Comparison of ENCODE assay signal across 1 cellular context in the genomic region with DNA sequence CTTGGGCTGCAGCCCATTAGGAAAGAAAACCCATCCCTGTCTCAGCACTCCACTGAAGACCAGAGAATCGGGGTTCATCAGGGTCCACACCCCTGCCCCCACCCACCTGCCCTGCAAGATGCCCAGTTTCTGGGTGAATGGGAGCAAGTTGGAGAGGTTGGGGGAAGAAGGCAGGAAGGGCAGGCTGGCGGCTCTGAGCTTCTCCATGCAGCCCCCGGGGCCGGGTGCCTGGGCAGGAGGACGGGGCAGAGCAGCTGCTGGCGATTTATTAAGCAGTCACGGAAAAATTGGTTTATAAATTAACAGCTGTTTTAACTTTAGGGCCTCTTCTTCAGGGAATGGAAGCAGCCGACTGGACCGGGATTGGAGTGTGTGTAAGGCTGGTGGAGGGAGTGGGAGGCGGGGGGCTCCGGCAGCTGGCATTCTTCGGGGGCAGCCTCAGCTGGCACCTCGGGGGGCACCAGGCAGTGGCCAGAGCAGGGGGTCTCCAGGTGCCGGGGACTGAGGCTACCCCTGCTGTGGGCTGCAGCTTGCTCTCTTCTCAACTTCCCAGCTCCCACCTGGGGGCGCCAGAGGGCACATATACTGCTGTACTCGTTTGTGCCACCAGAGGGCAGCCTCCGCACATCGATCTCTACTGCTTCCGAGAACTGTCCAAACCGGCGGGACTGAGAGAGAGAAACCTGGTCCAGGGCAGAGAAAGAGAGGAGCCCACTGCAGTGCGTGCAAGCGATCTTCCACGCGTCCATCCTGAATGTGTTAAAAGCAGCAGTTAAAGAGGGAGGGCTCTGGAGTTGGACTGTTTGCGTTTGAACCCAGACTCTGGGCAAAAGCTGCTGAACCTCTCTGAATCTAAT.
A peak's percentile ranks its signal among the peaks of the same experiment; 100 is the strongest.
TF ChIP-seq lines count a peak whose summit lies in the region.

No MANE protein-coding gene starts in this region.

TF ChIP-seq in HepG2, 621 proteins besides CTCF, POLR2A, EP300 and RAD21 (continued from another document and continues in another):
- TF ChIP-seq SRF (IDR thresholded peaks at IDR 0.05; ENCODE audit: low read depth, low read length) (no peak), NFE2L2 (IDR thresholded peaks at IDR 0.05; ENCODE audit: low read length) (peak; percentile 10; the same call in 1 of the 2 replicates), LRRFIP1 (CRISPR knock-in tag; conservative IDR thresholded peaks at IDR 0.05) (peak; percentile 72; the same call in 1 of the 2 replicates), SMAD3 (CRISPR knock-in tag; IDR thresholded peaks at IDR 0.05) (peak; percentile 76; the same call in 1 of the 2 replicates), ZNF713 (CRISPR knock-in tag; IDR thresholded peaks at IDR 0.05) (0 out of 2 replicates have a peak, but pooled peaks have one; percentile 49), ZNF768 (CRISPR knock-in tag; IDR thresholded peaks at IDR 0.05) (peak; percentile 56; the same call in 1 of the 2 replicates), ZNF138 (CRISPR knock-in tag; IDR thresholded peaks at IDR 0.05; ENCODE audit: low read depth) (no peak), BRF2 (CRISPR knock-in tag; IDR thresholded peaks at IDR 0.05) (no peak), ZFP36L2 (CRISPR knock-in tag; IDR thresholded peaks at IDR 0.05) (peak; percentile 92), SP1 (IDR thresholded peaks at IDR 0.05) (no peak), SP1 (CRISPR knock-in tag; IDR thresholded peaks at IDR 0.05) (peak; percentile 69), ERF (CRISPR knock-in tag; IDR thresholded peaks at IDR 0.05) (peak; percentile 92), ZNF7 (CRISPR knock-in tag; IDR thresholded peaks at IDR 0.05) (0 out of 2 replicates have a peak, but pooled peaks have one; percentile 10), ZMYM4 (CRISPR knock-in tag; IDR thresholded peaks at IDR 0.05) (peak; percentile 61), KLF11 (CRISPR knock-in tag; IDR thresholded peaks at IDR 0.05) (peak; percentile 75; the same call in 1 of the 2 replicates), DZIP1 (CRISPR knock-in tag; IDR thresholded peaks at IDR 0.05) (no peak), ISL2 (CRISPR knock-in tag; IDR thresholded peaks at IDR 0.05) (peak; percentile 62; the same call in 1 of the 2 replicates), ZNF441 (CRISPR knock-in tag; IDR thresholded peaks at IDR 0.05; ENCODE audit: borderline replicate concordance) (no peak), YEATS4 (CRISPR knock-in tag; IDR thresholded peaks at IDR 0.05; ENCODE audit: borderline replicate concordance) (peak; percentile 43; the same call in 1 of the 2 replicates), TGIF2 (CRISPR knock-in tag; IDR thresholded peaks at IDR 0.05) (peak; percentile 74), TSC22D2 (CRISPR knock-in tag; IDR thresholded peaks at IDR 0.05; ENCODE audit: borderline replicate concordance) (peak; percentile 56; the same call in 1 of the 2 replicates), SMAD1 (CRISPR knock-in tag; IDR thresholded peaks at IDR 0.05; ENCODE audit: borderline replicate concordance, low read depth) (no peak), RXRA (CRISPR knock-in tag; IDR thresholded peaks at IDR 0.05) (peak; percentile 71; the same call in 1 of the 2 replicates), ZNF674 (CRISPR knock-in tag; IDR thresholded peaks at IDR 0.05; ENCODE audit: low read depth) (no peak), MBD4 (IDR thresholded peaks at IDR 0.05; ENCODE audit: borderline replicate concordance, low read length) (no peak), ZFP90 (CRISPR knock-in tag; IDR thresholded peaks at IDR 0.05; ENCODE audit: borderline replicate concordance) (peak; percentile 63; the same call in 1 of the 2 replicates), ZFX (CRISPR knock-in tag; IDR thresholded peaks at IDR 0.05; ENCODE audit: low read depth) (peak; percentile 53), ZZZ3 (CRISPR knock-in tag; IDR thresholded peaks at IDR 0.05; ENCODE audit: borderline replicate concordance) (no peak), PCBP2 (optimal IDR thresholded peaks at IDR 0.05; ENCODE audit: low read depth, low read length, poor library complexity, severe bottlenecking) (no peak), ZFYVE20 (CRISPR knock-in tag; IDR thresholded peaks at IDR 0.05; ENCODE audit: borderline replicate concordance, low read depth) (no peak), FOSL1 (CRISPR knock-in tag; IDR thresholded peaks at IDR 0.05; ENCODE audit: borderline replicate concordance) (no peak), STAT6 (CRISPR knock-in tag; IDR thresholded peaks at IDR 0.05; ENCODE audit: borderline replicate concordance) (0 out of 2 replicates have a peak, but pooled peaks have one; percentile 25), ELF3 (CRISPR knock-in tag; IDR thresholded peaks at IDR 0.05) (peak; percentile 87), ZNF570 (CRISPR knock-in tag; IDR thresholded peaks at IDR 0.05; ENCODE audit: borderline replicate concordance) (no peak), ELF1 (CRISPR knock-in tag; IDR thresholded peaks at IDR 0.05) (peak; percentile 61; the same call in 1 of the 2 replicates), SUZ12 (IDR thresholded peaks at IDR 0.05; ENCODE audit: low read depth, low read length) (peak; percentile 26; the same call in 1 of the 2 replicates), ZNF639 (CRISPR knock-in tag; conservative IDR thresholded peaks at IDR 0.05) (0 out of 2 replicates have a peak, but pooled peaks have one; percentile 55), CBFB (CRISPR knock-in tag; IDR thresholded peaks at IDR 0.05) (0 out of 2 replicates have a peak, but pooled peaks have one; percentile 64), GATA4 (IDR thresholded peaks at IDR 0.05; ENCODE audit: borderline replicate concordance, low read depth) (no peak), TOE1 (CRISPR knock-in tag; IDR thresholded peaks at IDR 0.05) (0 out of 2 replicates have a peak, but pooled peaks have one; percentile 68), SNAI1 (CRISPR knock-in tag; IDR thresholded peaks at IDR 0.05; ENCODE audit: borderline replicate concordance) (no peak), RELA (CRISPR knock-in tag; IDR thresholded peaks at IDR 0.05) (peak; percentile 92), TCF12 (IDR thresholded peaks at IDR 0.05) (no peak), TCF12 (CRISPR knock-in tag; IDR thresholded peaks at IDR 0.05) (no peak; the same call in 1 of the 2 replicates), ZNF326 (CRISPR knock-in tag; IDR thresholded peaks at IDR 0.05; ENCODE audit: borderline replicate concordance) (no peak), TBX2 (CRISPR knock-in tag; IDR thresholded peaks at IDR 0.05; ENCODE audit: borderline replicate concordance) (no peak), TBL1XR1 (IDR thresholded peaks at IDR 0.05; ENCODE audit: borderline replicate concordance, low read length, partially characterized antibody) (peak; percentile 55), RFX3 (CRISPR knock-in tag; IDR thresholded peaks at IDR 0.05) (no peak), BCL6 (CRISPR knock-in tag; IDR thresholded peaks at IDR 0.05) (peak; percentile 55), PHF21A (CRISPR knock-in tag; IDR thresholded peaks at IDR 0.05) (0 out of 2 replicates have a peak, but pooled peaks have one; percentile 28), REPIN1 (CRISPR knock-in tag; IDR thresholded peaks at IDR 0.05; ENCODE audit: borderline replicate concordance, low read depth) (peak; percentile 69; the same call in 1 of the 2 replicates), ZNF615 (CRISPR knock-in tag; IDR thresholded peaks at IDR 0.05; ENCODE audit: borderline replicate concordance) (0 out of 2 replicates have a peak, but pooled peaks have one; percentile 24)
- TF ChIP-seq, protein P1, sequence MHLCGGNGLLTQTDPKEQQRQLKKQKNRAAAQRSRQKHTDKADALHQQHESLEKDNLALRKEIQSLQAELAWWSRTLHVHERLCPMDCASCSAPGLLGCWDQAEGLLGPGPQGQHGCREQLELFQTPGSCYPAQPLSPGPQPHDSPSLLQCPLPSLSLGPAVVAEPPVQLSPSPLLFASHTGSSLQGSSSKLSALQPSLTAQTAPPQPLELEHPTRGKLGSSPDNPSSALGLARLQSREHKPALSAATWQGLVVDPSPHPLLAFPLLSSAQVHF (CRISPR knock-in tag; IDR thresholded peaks at IDR 0.05): no peak
- TF ChIP-seq, protein P2, sequence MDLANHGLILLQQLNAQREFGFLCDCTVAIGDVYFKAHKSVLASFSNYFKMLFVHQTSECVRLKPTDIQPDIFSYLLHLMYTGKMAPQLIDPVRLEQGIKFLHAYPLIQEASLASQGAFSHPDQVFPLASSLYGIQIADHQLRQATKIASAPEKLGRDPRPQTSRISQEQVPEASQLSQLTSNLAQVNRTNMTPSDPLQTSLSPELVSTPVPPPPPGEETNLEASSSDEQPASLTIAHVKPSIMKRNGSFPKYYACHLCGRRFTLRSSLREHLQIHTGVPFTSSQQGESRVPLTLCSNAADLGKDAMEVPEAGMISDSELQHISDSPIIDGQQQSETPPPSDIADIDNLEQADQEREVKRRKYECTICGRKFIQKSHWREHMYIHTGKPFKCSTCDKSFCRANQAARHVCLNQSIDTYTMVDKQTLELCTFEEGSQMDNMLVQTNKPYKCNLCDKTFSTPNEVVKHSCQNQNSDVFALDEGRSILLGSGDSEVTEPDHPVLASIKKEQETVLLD (CRISPR knock-in tag; IDR thresholded peaks at IDR 0.05; ENCODE audit: low read depth): no peak
- TF ChIP-seq, protein P3, sequence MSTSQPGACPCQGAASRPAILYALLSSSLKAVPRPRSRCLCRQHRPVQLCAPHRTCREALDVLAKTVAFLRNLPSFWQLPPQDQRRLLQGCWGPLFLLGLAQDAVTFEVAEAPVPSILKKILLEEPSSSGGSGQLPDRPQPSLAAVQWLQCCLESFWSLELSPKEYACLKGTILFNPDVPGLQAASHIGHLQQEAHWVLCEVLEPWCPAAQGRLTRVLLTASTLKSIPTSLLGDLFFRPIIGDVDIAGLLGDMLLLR (CRISPR knock-in tag; IDR thresholded peaks at IDR 0.05): no peak
